27 cellular contexts compared by ENCODE assay signal in the genomic region with DNA sequence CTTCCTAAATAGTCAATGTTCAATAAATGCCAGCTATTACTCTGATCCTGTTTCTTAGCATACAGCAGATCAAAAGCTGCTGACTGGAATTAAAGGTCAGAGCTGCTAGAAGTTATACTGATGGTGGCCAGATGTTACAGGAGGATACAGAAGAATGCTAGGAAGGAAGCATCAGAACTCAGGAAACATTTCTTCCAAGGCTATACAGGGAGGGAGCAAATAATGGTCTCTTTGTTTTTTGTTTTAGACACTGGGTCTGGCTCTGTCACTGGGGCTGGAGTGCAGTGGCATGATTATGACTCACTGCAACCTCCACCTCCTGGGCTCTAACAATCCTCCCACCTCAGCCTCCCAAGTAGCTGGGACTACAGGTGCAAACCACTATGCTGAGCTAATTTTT.
"Had no signal": no experiment of that assay in that cellular context is flagged by ENCODE, and none has a peak within 500 bp of the region (broad histone marks: within the 10 kb centered on the region; RNA-seq: fewer than 3 reads in every experiment).

No MANE protein-coding gene starts in this region.

- ATAC-seq: activated T-helper 17 cell treated with anti-CD3 and anti-CD28 coated beads, Interleukin-2, amount 50 U/mL, for 72 hours; T-helper 17 cell had no signal

- H3K36me3 Mint-ChIP-seq: activated naive CD8-positive, alpha-beta T cell; brain had no signal

- DNase-seq: activated B cell treated with CpG ODN at 0.5 μM for 24 hours; activated CD4-positive, alpha-beta memory T cell treated with anti-CD3 and anti-CD28 coated beads, Interleukin-2, amount 10 ng/mL, durations not matched to agents 7 days and 5 days; activated CD4-positive, alpha-beta T cell treated with anti-CD3 and anti-CD28 coated beads for 1 hour; activated CD4-positive, alpha-beta T cell treated with anti-CD3 and anti-CD28 coated beads, Interleukin-2, amount 10 ng/mL, durations not matched to agents 7 days and 5 days; activated gamma-delta T cell; activated naive CD4-positive, alpha-beta T cell treated with anti-CD3 and anti-CD28 coated beads for 36 hours; activated T-cell treated with anti-CD3 and anti-CD28 coated beads for 4 hours; activated T-cell treated with anti-CD3 and anti-CD28 coated beads, Interleukin-2, amount 50 U/mL, for 48 hours; amygdala; MG63; MV-4-11; NCI-H1092 treated with DMSO at 0.1 percent for 48 hours; NCI-H1417 treated with DMSO at 0.1 percent for 48 hours; NCI-H1694 treated with DMSO at 0.1 percent for 48 hours; NCI-H2029 treated with DMSO at 0.1 percent for 48 hours; NCI-H510A treated with DMSO at 0.1 percent for 48 hours; NCI-H69; PC-9; SHP77 treated with DMSO at 0.1 percent for 48 hours; T-helper 17 cell; T1000 had no signal

- FAIRE-seq: astrocyte, TTC549 had no signal

- H3K4me3 ChIP-seq: MG63, PC-9 had no signal

- H3K27ac Mint-ChIP-seq: activated B cell treated with CpG ODN at 0.5 μM for 24 hours; activated CD4-positive, alpha-beta memory T cell treated with anti-CD3 and anti-CD28 coated beads, Interleukin-2, amount 10 ng/mL, durations not matched to agents 7 days and 5 days; activated CD4-positive, alpha-beta T cell treated with anti-CD3 and anti-CD28 coated beads, Interleukin-2, amount 10 ng/mL, durations not matched to agents 7 days and 5 days; activated naive CD4-positive, alpha-beta T cell treated with anti-CD3 and anti-CD28 coated beads for 36 hours; activated naive CD8-positive, alpha-beta T cell; activated T-helper 17 cell treated with anti-CD3 and anti-CD28 coated beads, Interleukin-2, amount 50 U/mL, for 72 hours; brain; T-helper 17 cell had no signal

- H3K4me1 Mint-ChIP-seq: activated B cell treated with CpG ODN at 0.5 μM for 24 hours; activated CD4-positive, alpha-beta memory T cell treated with anti-CD3 and anti-CD28 coated beads, Interleukin-2, amount 10 ng/mL, durations not matched to agents 7 days and 5 days; activated CD4-positive, alpha-beta T cell treated with anti-CD3 and anti-CD28 coated beads, Interleukin-2, amount 10 ng/mL, durations not matched to agents 7 days and 5 days; activated T-helper 17 cell treated with anti-CD3 and anti-CD28 coated beads, Interleukin-2, amount 50 U/mL, for 72 hours; brain; central memory CD8-positive, alpha-beta T cell; T-helper 17 cell had no signal

- H3K4me3 Mint-ChIP-seq: activated B cell treated with CpG ODN at 0.5 μM for 24 hours; activated CD4-positive, alpha-beta memory T cell treated with anti-CD3 and anti-CD28 coated beads, Interleukin-2, amount 10 ng/mL, durations not matched to agents 7 days and 5 days; activated CD4-positive, alpha-beta T cell treated with anti-CD3 and anti-CD28 coated beads, Interleukin-2, amount 10 ng/mL, durations not matched to agents 7 days and 5 days; activated naive CD4-positive, alpha-beta T cell treated with anti-CD3 and anti-CD28 coated beads for 36 hours; activated naive CD8-positive, alpha-beta T cell; activated T-helper 17 cell treated with anti-CD3 and anti-CD28 coated beads, Interleukin-2, amount 50 U/mL, for 72 hours; brain; central memory CD8-positive, alpha-beta T cell; T-helper 17 cell had no signal

- H3K9me3 Mint-ChIP-seq: brain had no signal

- H3K27me3 Mint-ChIP-seq: activated B cell treated with CpG ODN at 0.5 μM for 24 hours; activated CD4-positive, alpha-beta memory T cell treated with anti-CD3 and anti-CD28 coated beads, Interleukin-2, amount 10 ng/mL, durations not matched to agents 7 days and 5 days; activated CD4-positive, alpha-beta T cell treated with anti-CD3 and anti-CD28 coated beads, Interleukin-2, amount 10 ng/mL, durations not matched to agents 7 days and 5 days; activated T-helper 17 cell treated with anti-CD3 and anti-CD28 coated beads, Interleukin-2, amount 50 U/mL, for 72 hours; brain; central memory CD8-positive, alpha-beta T cell; T-helper 17 cell had no signal
